In the genomic region with DNA sequence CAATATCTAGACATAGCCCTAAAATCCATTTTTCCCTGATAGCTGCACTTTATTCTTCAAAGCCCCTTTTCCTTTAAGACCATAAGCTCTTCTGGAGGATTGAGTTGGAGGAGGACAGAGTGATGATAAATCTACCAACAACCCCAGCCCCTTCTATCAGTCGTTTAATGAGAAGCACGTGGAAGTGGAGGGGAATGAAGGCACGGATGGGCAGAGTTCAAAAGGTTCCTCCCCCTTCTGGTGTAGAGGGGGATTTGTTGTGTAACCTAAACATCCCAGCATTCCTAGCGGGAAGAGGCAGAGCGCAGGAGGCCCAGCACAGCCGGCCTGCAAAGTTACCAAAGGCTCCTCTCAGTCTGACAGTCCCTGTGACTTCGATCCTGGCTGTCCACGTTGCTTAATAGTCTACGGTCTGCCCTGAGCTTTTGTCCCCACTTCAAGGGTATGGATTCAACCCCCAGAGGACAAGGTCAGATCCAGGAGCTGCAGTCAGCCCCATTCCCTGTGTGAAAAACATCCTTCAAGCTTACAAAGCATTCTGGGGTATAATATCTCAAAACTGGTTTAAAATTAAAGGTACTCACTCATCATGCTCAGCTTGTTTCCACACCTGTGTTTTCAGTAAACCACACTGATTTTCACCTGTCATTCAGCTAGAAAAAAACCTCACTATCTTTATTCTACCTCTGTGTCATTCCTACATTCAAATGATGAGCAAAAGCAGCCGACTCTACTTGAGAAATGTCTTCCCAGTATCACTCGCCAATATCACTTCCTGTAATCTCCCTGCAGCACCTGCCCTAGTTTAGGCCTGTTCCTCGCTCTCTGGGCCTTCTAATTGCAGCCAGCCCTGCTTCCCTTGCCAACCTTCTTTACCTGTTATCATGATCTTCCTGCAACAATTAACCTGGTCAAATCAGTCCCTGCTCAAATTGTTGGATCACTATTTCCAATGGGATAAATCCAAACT, we compare ENCODE assay signal across 1 cellular context.
A peak's percentile ranks its signal among the peaks of the same experiment; 100 is the strongest.
TF ChIP-seq lines count a peak whose summit lies in the region.

No MANE protein-coding gene starts in this region.

TF ChIP-seq in HepG2, 621 proteins besides CTCF, POLR2A, EP300 and RAD21 (continued from another document and continues in another):
- TF ChIP-seq, protein P1, sequence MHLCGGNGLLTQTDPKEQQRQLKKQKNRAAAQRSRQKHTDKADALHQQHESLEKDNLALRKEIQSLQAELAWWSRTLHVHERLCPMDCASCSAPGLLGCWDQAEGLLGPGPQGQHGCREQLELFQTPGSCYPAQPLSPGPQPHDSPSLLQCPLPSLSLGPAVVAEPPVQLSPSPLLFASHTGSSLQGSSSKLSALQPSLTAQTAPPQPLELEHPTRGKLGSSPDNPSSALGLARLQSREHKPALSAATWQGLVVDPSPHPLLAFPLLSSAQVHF (CRISPR knock-in tag; IDR thresholded peaks at IDR 0.05), result no peak
- TF ChIP-seq HDAC2 (CRISPR knock-in tag; IDR thresholded peaks at IDR 0.05), result peak; percentile 91
- TF ChIP-seq SP2 (CRISPR knock-in tag; IDR thresholded peaks at IDR 0.05), result no peak
- TF ChIP-seq ATF7 (IDR thresholded peaks at IDR 0.05), result no peak
- 0 out of 2 replicates have a peak, but pooled peaks have one; percentile 66 for TF ChIP-seq ATF7 (CRISPR knock-in tag; IDR thresholded peaks at IDR 0.05)
- TF ChIP-seq, protein P2, sequence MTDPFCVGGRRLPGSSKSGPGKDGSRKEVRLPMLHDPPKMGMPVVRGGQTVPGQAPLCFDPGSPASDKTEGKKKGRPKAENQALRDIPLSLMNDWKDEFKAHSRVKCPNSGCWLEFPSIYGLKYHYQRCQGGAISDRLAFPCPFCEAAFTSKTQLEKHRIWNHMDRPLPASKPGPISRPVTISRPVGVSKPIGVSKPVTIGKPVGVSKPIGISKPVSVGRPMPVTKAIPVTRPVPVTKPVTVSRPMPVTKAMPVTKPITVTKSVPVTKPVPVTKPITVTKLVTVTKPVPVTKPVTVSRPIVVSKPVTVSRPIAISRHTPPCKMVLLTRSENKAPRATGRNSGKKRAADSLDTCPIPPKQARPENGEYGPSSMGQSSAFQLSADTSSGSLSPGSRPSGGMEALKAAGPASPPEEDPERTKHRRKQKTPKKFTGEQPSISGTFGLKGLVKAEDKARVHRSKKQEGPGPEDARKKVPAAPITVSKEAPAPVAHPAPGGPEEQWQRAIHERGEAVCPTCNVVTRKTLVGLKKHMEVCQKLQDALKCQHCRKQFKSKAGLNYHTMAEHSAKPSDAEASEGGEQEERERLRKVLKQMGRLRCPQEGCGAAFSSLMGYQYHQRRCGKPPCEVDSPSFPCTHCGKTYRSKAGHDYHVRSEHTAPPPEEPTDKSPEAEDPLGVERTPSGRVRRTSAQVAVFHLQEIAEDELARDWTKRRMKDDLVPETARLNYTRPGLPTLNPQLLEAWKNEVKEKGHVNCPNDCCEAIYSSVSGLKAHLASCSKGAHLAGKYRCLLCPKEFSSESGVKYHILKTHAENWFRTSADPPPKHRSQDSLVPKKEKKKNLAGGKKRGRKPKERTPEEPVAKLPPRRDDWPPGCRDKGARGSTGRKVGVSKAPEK (CRISPR knock-in tag; IDR thresholded peaks at IDR 0.05; ENCODE audit: borderline replicate concordance), result peak; percentile 89; the same call in 1 of the 2 replicates
- peak; percentile 90 for TF ChIP-seq ZNF317 (CRISPR knock-in tag; IDR thresholded peaks at IDR 0.05)
- TF ChIP-seq, protein P3, sequence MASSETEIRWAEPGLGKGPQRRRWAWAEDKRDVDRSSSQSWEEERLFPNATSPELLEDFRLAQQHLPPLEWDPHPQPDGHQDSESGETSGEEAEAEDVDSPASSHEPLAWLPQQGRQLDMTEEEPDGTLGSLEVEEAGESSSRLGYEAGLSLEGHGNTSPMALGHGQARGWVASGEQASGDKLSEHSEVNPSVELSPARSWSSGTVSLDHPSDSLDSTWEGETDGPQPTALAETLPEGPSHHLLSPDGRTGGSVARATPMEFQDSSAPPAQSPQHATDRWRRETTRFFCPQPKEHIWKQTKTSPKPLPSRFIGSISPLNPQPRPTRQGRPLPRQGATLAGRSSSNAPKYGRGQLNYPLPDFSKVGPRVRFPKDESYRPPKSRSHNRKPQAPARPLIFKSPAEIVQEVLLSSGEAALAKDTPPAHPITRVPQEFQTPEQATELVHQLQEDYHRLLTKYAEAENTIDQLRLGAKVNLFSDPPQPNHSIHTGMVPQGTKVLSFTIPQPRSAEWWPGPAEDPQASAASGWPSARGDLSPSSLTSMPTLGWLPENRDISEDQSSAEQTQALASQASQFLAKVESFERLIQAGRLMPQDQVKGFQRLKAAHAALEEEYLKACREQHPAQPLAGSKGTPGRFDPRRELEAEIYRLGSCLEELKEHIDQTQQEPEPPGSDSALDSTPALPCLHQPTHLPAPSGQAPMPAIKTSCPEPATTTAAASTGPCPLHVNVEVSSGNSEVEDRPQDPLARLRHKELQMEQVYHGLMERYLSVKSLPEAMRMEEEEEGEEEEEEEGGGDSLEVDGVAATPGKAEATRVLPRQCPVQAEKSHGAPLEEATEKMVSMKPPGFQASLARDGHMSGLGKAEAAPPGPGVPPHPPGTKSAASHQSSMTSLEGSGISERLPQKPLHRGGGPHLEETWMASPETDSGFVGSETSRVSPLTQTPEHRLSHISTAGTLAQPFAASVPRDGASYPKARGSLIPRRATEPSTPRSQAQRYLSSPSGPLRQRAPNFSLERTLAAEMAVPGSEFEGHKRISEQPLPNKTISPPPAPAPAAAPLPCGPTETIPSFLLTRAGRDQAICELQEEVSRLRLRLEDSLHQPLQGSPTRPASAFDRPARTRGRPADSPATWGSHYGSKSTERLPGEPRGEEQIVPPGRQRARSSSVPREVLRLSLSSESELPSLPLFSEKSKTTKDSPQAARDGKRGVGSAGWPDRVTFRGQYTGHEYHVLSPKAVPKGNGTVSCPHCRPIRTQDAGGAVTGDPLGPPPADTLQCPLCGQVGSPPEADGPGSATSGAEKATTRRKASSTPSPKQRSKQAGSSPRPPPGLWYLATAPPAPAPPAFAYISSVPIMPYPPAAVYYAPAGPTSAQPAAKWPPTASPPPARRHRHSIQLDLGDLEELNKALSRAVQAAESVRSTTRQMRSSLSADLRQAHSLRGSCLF (CRISPR knock-in tag; IDR thresholded peaks at IDR 0.05; ENCODE audit: borderline replicate concordance), result no peak
- TF ChIP-seq, protein P4, sequence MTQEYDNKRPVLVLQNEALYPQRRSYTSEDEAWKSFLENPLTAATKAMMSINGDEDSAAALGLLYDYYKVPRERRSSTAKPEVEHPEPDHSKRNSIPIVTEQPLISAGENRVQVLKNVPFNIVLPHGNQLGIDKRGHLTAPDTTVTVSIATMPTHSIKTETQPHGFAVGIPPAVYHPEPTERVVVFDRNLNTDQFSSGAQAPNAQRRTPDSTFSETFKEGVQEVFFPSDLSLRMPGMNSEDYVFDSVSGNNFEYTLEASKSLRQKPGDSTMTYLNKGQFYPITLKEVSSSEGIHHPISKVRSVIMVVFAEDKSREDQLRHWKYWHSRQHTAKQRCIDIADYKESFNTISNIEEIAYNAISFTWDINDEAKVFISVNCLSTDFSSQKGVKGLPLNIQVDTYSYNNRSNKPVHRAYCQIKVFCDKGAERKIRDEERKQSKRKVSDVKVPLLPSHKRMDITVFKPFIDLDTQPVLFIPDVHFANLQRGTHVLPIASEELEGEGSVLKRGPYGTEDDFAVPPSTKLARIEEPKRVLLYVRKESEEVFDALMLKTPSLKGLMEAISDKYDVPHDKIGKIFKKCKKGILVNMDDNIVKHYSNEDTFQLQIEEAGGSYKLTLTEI (CRISPR knock-in tag; conservative IDR thresholded peaks at IDR 0.05), result no peak
- peak; percentile 93 for TF ChIP-seq ERF (CRISPR knock-in tag; IDR thresholded peaks at IDR 0.05)
- peak; percentile 65; the same call in 1 of the 2 replicates for TF ChIP-seq CCDC6 (CRISPR knock-in tag; IDR thresholded peaks at IDR 0.05)
- TF ChIP-seq IKZF1 (IDR thresholded peaks at IDR 0.05), result no peak
- no peak for TF ChIP-seq NBN (conservative IDR thresholded peaks at IDR 0.05)
- no peak for TF ChIP-seq HNRNPL (IDR thresholded peaks at IDR 0.05; ENCODE audit: low read depth, low read length)
- TF ChIP-seq KMT2B (CRISPR knock-in tag; IDR thresholded peaks at IDR 0.05), result peak; percentile 62; the same call in 1 of the 2 replicates
- TF ChIP-seq, protein P5, sequence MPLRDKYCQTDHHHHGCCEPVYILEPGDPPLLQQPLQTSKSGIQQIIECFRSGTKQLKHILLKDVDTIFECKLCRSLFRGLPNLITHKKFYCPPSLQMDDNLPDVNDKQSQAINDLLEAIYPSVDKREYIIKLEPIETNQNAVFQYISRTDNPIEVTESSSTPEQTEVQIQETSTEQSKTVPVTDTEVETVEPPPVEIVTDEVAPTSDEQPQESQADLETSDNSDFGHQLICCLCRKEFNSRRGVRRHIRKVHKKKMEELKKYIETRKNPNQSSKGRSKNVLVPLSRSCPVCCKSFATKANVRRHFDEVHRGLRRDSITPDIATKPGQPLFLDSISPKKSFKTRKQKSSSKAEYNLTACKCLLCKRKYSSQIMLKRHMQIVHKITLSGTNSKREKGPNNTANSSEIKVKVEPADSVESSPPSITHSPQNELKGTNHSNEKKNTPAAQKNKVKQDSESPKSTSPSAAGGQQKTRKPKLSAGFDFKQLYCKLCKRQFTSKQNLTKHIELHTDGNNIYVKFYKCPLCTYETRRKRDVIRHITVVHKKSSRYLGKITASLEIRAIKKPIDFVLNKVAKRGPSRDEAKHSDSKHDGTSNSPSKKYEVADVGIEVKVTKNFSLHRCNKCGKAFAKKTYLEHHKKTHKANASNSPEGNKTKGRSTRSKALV (CRISPR knock-in tag; IDR thresholded peaks at IDR 0.05), result no peak
- TF ChIP-seq, protein P6, sequence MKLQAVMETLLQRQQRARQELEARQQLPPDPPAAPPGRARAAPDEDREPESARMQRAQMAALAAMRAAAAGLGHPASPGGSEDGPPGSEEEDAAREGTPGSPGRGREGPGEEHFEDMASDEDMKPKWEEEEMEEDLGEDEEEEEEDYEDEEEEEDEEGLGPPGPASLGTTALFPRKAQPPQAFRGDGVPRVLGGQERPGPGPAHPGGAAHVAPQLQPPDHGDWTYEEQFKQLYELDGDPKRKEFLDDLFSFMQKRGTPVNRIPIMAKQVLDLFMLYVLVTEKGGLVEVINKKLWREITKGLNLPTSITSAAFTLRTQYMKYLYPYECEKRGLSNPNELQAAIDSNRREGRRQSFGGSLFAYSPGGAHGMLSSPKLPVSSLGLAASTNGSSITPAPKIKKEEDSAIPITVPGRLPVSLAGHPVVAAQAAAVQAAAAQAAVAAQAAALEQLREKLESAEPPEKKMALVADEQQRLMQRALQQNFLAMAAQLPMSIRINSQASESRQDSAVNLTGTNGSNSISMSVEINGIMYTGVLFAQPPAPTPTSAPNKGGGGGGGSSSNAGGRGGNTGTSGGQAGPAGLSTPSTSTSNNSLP (IDR thresholded peaks at IDR 0.05; ENCODE audit: low read depth, low read length), result no peak
- no peak for TF ChIP-seq ZNF780A (CRISPR knock-in tag; IDR thresholded peaks at IDR 0.05)
- TF ChIP-seq, protein P7, sequence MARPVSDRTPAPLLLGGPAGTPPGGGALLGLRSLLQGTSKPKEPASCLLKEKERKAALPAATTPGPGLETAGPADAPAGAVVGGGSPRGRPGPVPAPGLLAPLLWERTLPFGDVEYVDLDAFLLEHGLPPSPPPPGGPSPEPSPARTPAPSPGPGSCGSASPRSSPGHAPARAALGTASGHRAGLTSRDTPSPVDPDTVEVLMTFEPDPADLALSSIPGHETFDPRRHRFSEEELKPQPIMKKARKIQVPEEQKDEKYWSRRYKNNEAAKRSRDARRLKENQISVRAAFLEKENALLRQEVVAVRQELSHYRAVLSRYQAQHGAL (CRISPR knock-in tag; IDR thresholded peaks at IDR 0.05; ENCODE audit: not compliant biosample characterization), result no peak
- TF ChIP-seq, protein P8, sequence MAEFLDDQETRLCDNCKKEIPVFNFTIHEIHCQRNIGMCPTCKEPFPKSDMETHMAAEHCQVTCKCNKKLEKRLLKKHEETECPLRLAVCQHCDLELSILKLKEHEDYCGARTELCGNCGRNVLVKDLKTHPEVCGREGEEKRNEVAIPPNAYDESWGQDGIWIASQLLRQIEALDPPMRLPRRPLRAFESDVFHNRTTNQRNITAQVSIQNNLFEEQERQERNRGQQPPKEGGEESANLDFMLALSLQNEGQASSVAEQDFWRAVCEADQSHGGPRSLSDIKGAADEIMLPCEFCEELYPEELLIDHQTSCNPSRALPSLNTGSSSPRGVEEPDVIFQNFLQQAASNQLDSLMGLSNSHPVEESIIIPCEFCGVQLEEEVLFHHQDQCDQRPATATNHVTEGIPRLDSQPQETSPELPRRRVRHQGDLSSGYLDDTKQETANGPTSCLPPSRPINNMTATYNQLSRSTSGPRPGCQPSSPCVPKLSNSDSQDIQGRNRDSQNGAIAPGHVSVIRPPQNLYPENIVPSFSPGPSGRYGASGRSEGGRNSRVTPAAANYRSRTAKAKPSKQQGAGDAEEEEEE (CRISPR knock-in tag; IDR thresholded peaks at IDR 0.05; ENCODE audit: borderline replicate concordance), result peak; percentile 96; the same call in 1 of the 2 replicates
- TF ChIP-seq, protein P9, sequence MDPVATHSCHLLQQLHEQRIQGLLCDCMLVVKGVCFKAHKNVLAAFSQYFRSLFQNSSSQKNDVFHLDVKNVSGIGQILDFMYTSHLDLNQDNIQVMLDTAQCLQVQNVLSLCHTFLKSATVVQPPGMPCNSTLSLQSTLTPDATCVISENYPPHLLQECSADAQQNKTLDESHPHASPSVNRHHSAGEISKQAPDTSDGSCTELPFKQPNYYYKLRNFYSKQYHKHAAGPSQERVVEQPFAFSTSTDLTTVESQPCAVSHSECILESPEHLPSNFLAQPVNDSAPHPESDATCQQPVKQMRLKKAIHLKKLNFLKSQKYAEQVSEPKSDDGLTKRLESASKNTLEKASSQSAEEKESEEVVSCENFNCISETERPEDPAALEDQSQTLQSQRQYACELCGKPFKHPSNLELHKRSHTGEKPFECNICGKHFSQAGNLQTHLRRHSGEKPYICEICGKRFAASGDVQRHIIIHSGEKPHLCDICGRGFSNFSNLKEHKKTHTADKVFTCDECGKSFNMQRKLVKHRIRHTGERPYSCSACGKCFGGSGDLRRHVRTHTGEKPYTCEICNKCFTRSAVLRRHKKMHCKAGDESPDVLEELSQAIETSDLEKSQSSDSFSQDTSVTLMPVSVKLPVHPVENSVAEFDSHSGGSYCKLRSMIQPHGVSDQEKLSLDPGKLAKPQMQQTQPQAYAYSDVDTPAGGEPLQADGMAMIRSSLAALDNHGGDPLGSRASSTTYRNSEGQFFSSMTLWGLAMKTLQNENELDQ (CRISPR knock-in tag; IDR thresholded peaks at IDR 0.05; ENCODE audit: borderline replicate concordance), result 0 out of 2 replicates have a peak, but pooled peaks have one; percentile 27
- TF ChIP-seq, protein P10, sequence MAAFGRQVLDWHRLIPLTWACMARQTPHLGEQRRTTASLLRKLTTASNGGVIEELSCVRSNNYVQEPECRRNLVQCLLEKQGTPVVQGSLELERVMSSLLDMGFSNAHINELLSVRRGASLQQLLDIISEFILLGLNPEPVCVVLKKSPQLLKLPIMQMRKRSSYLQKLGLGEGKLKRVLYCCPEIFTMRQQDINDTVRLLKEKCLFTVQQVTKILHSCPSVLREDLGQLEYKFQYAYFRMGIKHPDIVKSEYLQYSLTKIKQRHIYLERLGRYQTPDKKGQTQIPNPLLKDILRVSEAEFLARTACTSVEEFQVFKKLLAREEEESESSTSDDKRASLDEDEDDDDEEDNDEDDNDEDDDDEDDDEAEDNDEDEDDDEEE (CRISPR knock-in tag; IDR thresholded peaks at IDR 0.05), result peak; percentile 81; the same call in 1 of the 2 replicates
- TF ChIP-seq FOXA3 (CRISPR knock-in tag; IDR thresholded peaks at IDR 0.05), result peak; percentile 87
- no peak; the same call in 1 of the 2 replicates for TF ChIP-seq NFKB2 (CRISPR knock-in tag; IDR thresholded peaks at IDR 0.05; ENCODE audit: borderline replicate concordance)
- peak; percentile 73 for TF ChIP-seq ZKSCAN5 (CRISPR knock-in tag; IDR thresholded peaks at IDR 0.05)
- no peak for TF ChIP-seq ZNF530 (CRISPR knock-in tag; IDR thresholded peaks at IDR 0.05; ENCODE audit: low read depth)
- peak; percentile 42; the same call in 1 of the 2 replicates for TF ChIP-seq ZNF232 (CRISPR knock-in tag; IDR thresholded peaks at IDR 0.05; ENCODE audit: borderline replicate concordance)
